Comparison of ENCODE assay signal across 8 cellular contexts in the genomic region with DNA sequence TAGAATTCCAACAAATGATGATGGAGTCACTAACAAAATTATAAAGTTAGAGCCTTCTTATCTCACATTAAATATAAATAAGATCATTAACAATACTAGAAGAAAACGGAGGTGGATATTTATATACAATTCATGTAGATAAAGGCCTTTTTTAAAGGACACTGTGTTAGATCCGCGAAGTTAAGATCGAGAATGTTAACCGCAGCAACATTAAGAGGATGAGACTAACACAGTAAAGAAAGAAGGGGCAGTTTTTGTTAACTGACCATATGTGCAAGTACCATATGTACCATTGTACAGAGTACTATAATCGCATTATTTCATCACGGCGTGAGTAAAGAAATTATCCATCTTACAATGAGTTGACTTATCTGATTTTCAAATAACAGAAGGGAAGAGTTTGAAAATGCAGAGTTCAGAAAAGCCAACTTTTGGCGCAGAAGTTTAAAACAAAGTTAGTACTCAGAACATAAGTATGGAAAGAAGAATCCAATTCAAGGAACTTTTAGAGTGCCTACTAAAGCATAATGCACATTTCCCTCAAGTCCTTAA. TPM values are rescaled to one million over a fixed set of nuclear protein-coding genes. Genes with fewer than 3 reads are reported as not detected.
A peak's percentile ranks its signal among the peaks of the same experiment; 100 is the strongest.
DNase-seq lines count a peak whose midpoint lies in the region; ATAC-seq and TF ChIP-seq lines count a peak whose summit lies in the region.

No MANE protein-coding gene starts in this region.

- H3K36me3 ChIP-seq in iPS-20b (ENCODE audit: insufficient read depth, low read depth, low read length) (no peaks in the 10 kb centered on the region), stomach (no peaks in the 10 kb centered on the region)

- peaks cover 16% of the 10 kb centered on the region for H3K4me1 Mint-ChIP-seq in WTC11

- H3K9me3 Mint-ChIP-seq in WTC11 = peaks cover 31% of the 10 kb centered on the region

- no peak for TF ChIP-seq EP300 in stomach (IDR thresholded peaks at IDR 0.05)

- H3K27ac Mint-ChIP-seq in WTC11 = no peak overlapping the region

- DNase-seq in NCI-H526 treated with DMSO at 0.1 percent for 48 hours (lab: John Stamatoyannopoulos, UW) = peak; percentile 44
- DNase-seq in NCI-H526 (lab: John Stamatoyannopoulos, UW) = no peak
- no peak for DNase-seq in WTC11 (ENCODE audit: low spot score)
- DNase-seq in stomach = no peak
- DNase-seq in SIG-M5 treated with dmso at 0.1 percent for 504 hours (lab: John Stamatoyannopoulos, UW; ENCODE audit: unreplicated experiment) = no peak
- DNase-seq in GDM1 (lab: John Stamatoyannopoulos, UW) = no peak
- no peak for DNase-seq in MV-4-11 (lab: John Stamatoyannopoulos, UW)

- no peak for TF ChIP-seq POLR2A in stomach (IDR thresholded peaks at IDR 0.05)

- H3K27ac ChIP-seq in iPS-20b (ENCODE audit: low read length) (no peak overlapping the region), stomach (peak overlapping the region in 4 of 5 donors; percentile 86 to 97 (median 90))

- H3K27me3 ChIP-seq in iPS-20b (ENCODE audit: insufficient read depth, low read length) (no peaks in the 10 kb centered on the region), stomach (no peaks in the 10 kb centered on the region)

- H3K4me3 ChIP-seq in iPS-20b (ENCODE audit: low read length) = peak overlapping the region; percentile 82
- H3K4me3 ChIP-seq in stomach = peak overlapping the region; percentile 76 to 93 (median 82)

- peak overlapping the region; percentile 88 for H3K4me3 Mint-ChIP-seq in WTC11

- intact Hi-C loops in stomach (cut with DNase I; ENCODE audit: low total_unique reads) = no loop called here

- H3K4me1 ChIP-seq in iPS-20b (ENCODE audit: insufficient read depth, low read length) (0 out of 2 replicates have a peak, but pooled peaks cover 6% of the 10 kb centered on the region), stomach (peaks cover 14 to 36% (median 24%) of the 10 kb centered on the region in 4 donors)

- CTCF ChIA-PET in WTC11 (lab: Charles Lee) = interaction anchor here (3.3 kb wide), 1 partner anchor 34 kb away, joined by 10 read pairs; no protein-coding TSS in a partner anchor

- POLR2A ChIA-PET in WTC11 (lab: Charles Lee) = no interaction called here

- peaks cover 19% of the 10 kb centered on the region for H3K36me3 Mint-ChIP-seq in WTC11

- H3K9ac ChIP-seq in iPS-20b (ENCODE audit: low read depth, low read length) = peak overlapping the region; percentile 85; the same call in 1 of the 2 replicates

- H3K27me3 Mint-ChIP-seq in WTC11 (ENCODE audit: low read depth) = no peaks in the 10 kb centered on the region

- H3K9me3 ChIP-seq in iPS-20b (ENCODE audit: insufficient read depth, low read depth, low read length) (no peaks in the 10 kb centered on the region), stomach (peaks cover 0 to 5% (median 0%) of the 10 kb centered on the region in 4 donors)

- WGBS in stomach, 5 donors = 61 to 78% (median 65%) methylated on average over 9 of the region's 9 CpGs

- ATAC-seq in WTC11 = no peak

- TF ChIP-seq CTCF in WTC11 (IDR thresholded peaks at IDR 0.05) = no peak
- TF ChIP-seq CTCF in stomach (IDR thresholded peaks at IDR 0.05) = no peak

TF ChIP-seq in WTC11, 78 proteins besides CTCF, POLR2A, EP300 and RAD21:
- TF ChIP-seq, protein P1, sequence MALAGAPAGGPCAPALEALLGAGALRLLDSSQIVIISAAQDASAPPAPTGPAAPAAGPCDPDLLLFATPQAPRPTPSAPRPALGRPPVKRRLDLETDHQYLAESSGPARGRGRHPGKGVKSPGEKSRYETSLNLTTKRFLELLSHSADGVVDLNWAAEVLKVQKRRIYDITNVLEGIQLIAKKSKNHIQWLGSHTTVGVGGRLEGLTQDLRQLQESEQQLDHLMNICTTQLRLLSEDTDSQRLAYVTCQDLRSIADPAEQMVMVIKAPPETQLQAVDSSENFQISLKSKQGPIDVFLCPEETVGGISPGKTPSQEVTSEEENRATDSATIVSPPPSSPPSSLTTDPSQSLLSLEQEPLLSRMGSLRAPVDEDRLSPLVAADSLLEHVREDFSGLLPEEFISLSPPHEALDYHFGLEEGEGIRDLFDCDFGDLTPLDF (CRISPR knock-in tag; IDR thresholded peaks at IDR 0.05) = no peak
- TF ChIP-seq TP53 (CRISPR knock-in tag; IDR thresholded peaks at IDR 0.05) = no peak
- no peak for TF ChIP-seq ZNF121 (CRISPR knock-in tag; IDR thresholded peaks at IDR 0.05)
- no peak for TF ChIP-seq SMAD3 (CRISPR knock-in tag; IDR thresholded peaks at IDR 0.05; ENCODE audit: borderline replicate concordance)
- TF ChIP-seq NFATC4 (CRISPR knock-in tag; IDR thresholded peaks at IDR 0.05) = no peak
- no peak for TF ChIP-seq CBFB (CRISPR knock-in tag; IDR thresholded peaks at IDR 0.05; ENCODE audit: low read depth)
- TF ChIP-seq, protein P2, sequence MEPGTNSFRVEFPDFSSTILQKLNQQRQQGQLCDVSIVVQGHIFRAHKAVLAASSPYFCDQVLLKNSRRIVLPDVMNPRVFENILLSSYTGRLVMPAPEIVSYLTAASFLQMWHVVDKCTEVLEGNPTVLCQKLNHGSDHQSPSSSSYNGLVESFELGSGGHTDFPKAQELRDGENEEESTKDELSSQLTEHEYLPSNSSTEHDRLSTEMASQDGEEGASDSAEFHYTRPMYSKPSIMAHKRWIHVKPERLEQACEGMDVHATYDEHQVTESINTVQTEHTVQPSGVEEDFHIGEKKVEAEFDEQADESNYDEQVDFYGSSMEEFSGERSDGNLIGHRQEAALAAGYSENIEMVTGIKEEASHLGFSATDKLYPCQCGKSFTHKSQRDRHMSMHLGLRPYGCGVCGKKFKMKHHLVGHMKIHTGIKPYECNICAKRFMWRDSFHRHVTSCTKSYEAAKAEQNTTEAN (CRISPR knock-in tag; IDR thresholded peaks at IDR 0.05) = no peak
- no peak for TF ChIP-seq MYBL2 (CRISPR knock-in tag; IDR thresholded peaks at IDR 0.05)
- TF ChIP-seq FOXK1 (CRISPR knock-in tag; IDR thresholded peaks at IDR 0.05) = no peak
- TF ChIP-seq TCF7 (CRISPR knock-in tag; IDR thresholded peaks at IDR 0.05; ENCODE audit: low read depth) = no peak
- TF ChIP-seq ATF1 (CRISPR knock-in tag; IDR thresholded peaks at IDR 0.05) = no peak
- TF ChIP-seq, protein P3, sequence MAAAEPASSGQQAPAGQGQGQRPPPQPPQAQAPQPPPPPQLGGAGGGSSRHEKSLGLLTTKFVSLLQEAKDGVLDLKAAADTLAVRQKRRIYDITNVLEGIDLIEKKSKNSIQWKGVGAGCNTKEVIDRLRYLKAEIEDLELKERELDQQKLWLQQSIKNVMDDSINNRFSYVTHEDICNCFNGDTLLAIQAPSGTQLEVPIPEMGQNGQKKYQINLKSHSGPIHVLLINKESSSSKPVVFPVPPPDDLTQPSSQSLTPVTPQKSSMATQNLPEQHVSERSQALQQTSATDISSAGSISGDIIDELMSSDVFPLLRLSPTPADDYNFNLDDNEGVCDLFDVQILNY (CRISPR knock-in tag; IDR thresholded peaks at IDR 0.05) = no peak
- TF ChIP-seq NR2C2 (CRISPR knock-in tag; IDR thresholded peaks at IDR 0.05) = no peak
- no peak for TF ChIP-seq JUN (CRISPR knock-in tag; IDR thresholded peaks at IDR 0.05)
- no peak for TF ChIP-seq FOXP1 (CRISPR knock-in tag; IDR thresholded peaks at IDR 0.05; ENCODE audit: borderline replicate concordance)
- TF ChIP-seq, protein P4, sequence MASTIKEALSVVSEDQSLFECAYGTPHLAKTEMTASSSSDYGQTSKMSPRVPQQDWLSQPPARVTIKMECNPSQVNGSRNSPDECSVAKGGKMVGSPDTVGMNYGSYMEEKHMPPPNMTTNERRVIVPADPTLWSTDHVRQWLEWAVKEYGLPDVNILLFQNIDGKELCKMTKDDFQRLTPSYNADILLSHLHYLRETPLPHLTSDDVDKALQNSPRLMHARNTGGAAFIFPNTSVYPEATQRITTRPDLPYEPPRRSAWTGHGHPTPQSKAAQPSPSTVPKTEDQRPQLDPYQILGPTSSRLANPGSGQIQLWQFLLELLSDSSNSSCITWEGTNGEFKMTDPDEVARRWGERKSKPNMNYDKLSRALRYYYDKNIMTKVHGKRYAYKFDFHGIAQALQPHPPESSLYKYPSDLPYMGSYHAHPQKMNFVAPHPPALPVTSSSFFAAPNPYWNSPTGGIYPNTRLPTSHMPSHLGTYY (CRISPR knock-in tag; IDR thresholded peaks at IDR 0.05) = no peak

RNA-seq across cellular contexts. Expression of a gene that starts 1.4 kb away (rescaled TPM):
- total RNA-seq in WTC11 (2021) (10.3 to 12.6 TPM (median 11.4 TPM) in 3 replicates), stomach (10 to 100 TPM in 4 of 5 donors, 1 to 10 TPM in 1; 2.6 to 37.1 (median 20.0) TPM)
- 1 to 10 TPM; 3.2 to 4.0 (median 3.3) TPM for polyA plus RNA-seq in stomach
